Comparison of ENCODE assay signal across 1 cellular context in genomic region chr3:48898383-48899234, GRCh38.
TF ChIP-seq lines count a peak whose summit lies in the region.

TSS of gene SLC25A20 (minus strand) at chr3:48898882. CDS start at chr3:48898794, 88 bp downstream.

TF ChIP-seq in HepG2, 621 proteins besides CTCF, POLR2A, EP300 and RAD21 (continued from another document and continues in another):
- TF ChIP-seq HMGXB3 (CRISPR knock-in tag; IDR thresholded peaks at IDR 0.05; ENCODE audit: borderline replicate concordance) (no peak), ZBTB43 (CRISPR knock-in tag; conservative IDR thresholded peaks at IDR 0.05) (0 out of 2 replicates have a peak, but pooled peaks have one; percentile 40), SRY (CRISPR knock-in tag; IDR thresholded peaks at IDR 0.05) (no peak), SALL1 (CRISPR knock-in tag; IDR thresholded peaks at IDR 0.05) (peak; percentile 73), HIVEP1 (CRISPR knock-in tag; IDR thresholded peaks at IDR 0.05) (peak; percentile 60), ATF4 (CRISPR knock-in tag; IDR thresholded peaks at IDR 0.05) (no peak), ZNF780A (CRISPR knock-in tag; IDR thresholded peaks at IDR 0.05) (no peak), SCMH1 (CRISPR knock-in tag; IDR thresholded peaks at IDR 0.05; ENCODE audit: borderline replicate concordance) (no peak), ZNF777 (CRISPR knock-in tag; IDR thresholded peaks at IDR 0.05) (peak; percentile 58; the same call in 1 of the 2 replicates), ZNF543 (CRISPR knock-in tag; IDR thresholded peaks at IDR 0.05) (0 out of 2 replicates have a peak, but pooled peaks have one; percentile 29), XBP1 (CRISPR knock-in tag; IDR thresholded peaks at IDR 0.05) (no peak), TBX3 (IDR thresholded peaks at IDR 0.05; ENCODE audit: borderline replicate concordance) (no peak), ZKSCAN8 (CRISPR knock-in tag; IDR thresholded peaks at IDR 0.05; ENCODE audit: borderline replicate concordance) (peak; percentile 53; the same call in 1 of the 2 replicates), ADNP (CRISPR knock-in tag; IDR thresholded peaks at IDR 0.05) (peak; percentile 95), ZNF574 (CRISPR knock-in tag; IDR thresholded peaks at IDR 0.05) (peak; percentile 80), ZNF292 (CRISPR knock-in tag; IDR thresholded peaks at IDR 0.05; ENCODE audit: borderline replicate concordance, low read depth) (peak; percentile 94), TARDBP (CRISPR knock-in tag; IDR thresholded peaks at IDR 0.05) (peak; percentile 87), IKZF5 (CRISPR knock-in tag; IDR thresholded peaks at IDR 0.05) (peak; percentile 79; the same call in 1 of the 2 replicates), PAX8 (CRISPR knock-in tag; IDR thresholded peaks at IDR 0.05; ENCODE audit: borderline replicate concordance) (0 out of 2 replicates have a peak, but pooled peaks have one; percentile 38), GLMP (CRISPR knock-in tag; IDR thresholded peaks at IDR 0.05; ENCODE audit: borderline replicate concordance) (no peak), ZNF768 (CRISPR knock-in tag; IDR thresholded peaks at IDR 0.05) (peak; percentile 60; the same call in 1 of the 2 replicates), RXRA (CRISPR knock-in tag; IDR thresholded peaks at IDR 0.05) (peak; percentile 100), SOX13 (IDR thresholded peaks at IDR 0.05) (no peak), SOX13 (CRISPR knock-in tag; conservative IDR thresholded peaks at IDR 0.05 in 1 of 2, IDR thresholded peaks at IDR 0.05 in 1 of 2) (peak in 1 of 2 experiments; percentile 42; a peak in 1 of 4 replicates), DRAP1 (CRISPR knock-in tag; IDR thresholded peaks at IDR 0.05) (peak; percentile 32; the same call in 1 of the 2 replicates), ZNF580 (CRISPR knock-in tag; IDR thresholded peaks at IDR 0.05; ENCODE audit: borderline replicate concordance, low read depth) (peak; percentile 63; the same call in 1 of the 2 replicates), ZNF800 (CRISPR knock-in tag; IDR thresholded peaks at IDR 0.05) (peak; percentile 25; the same call in 1 of the 2 replicates), ZBTB7B (CRISPR knock-in tag; IDR thresholded peaks at IDR 0.05) (no peak), ZNF576 (CRISPR knock-in tag; IDR thresholded peaks at IDR 0.05) (no peak), ZZZ3 (CRISPR knock-in tag; IDR thresholded peaks at IDR 0.05; ENCODE audit: borderline replicate concordance) (no peak), SRSF9 (IDR thresholded peaks at IDR 0.05; ENCODE audit: borderline replicate concordance, insufficient read depth, low read depth, low read length, poor library complexity, severe bottlenecking) (no peak), ZNF841 (CRISPR knock-in tag; IDR thresholded peaks at IDR 0.05; ENCODE audit: borderline replicate concordance) (no peak), KDM5B (CRISPR knock-in tag; IDR thresholded peaks at IDR 0.05; ENCODE audit: borderline replicate concordance) (no peak; the same call in 1 of the 2 replicates), PATZ1 (CRISPR knock-in tag; IDR thresholded peaks at IDR 0.05) (peak; percentile 67), ZNF629 (CRISPR knock-in tag; conservative IDR thresholded peaks at IDR 0.05) (no peak; the same call in 1 of the 2 replicates), ZNF160 (CRISPR knock-in tag; IDR thresholded peaks at IDR 0.05) (0 out of 2 replicates have a peak, but pooled peaks have one; percentile 24), ZNF570 (CRISPR knock-in tag; IDR thresholded peaks at IDR 0.05; ENCODE audit: borderline replicate concordance) (no peak), ZNF451 (CRISPR knock-in tag; IDR thresholded peaks at IDR 0.05) (no peak), RBAK (CRISPR knock-in tag; IDR thresholded peaks at IDR 0.05) (no peak), IRX3 (CRISPR knock-in tag; IDR thresholded peaks at IDR 0.05; ENCODE audit: borderline replicate concordance, low read depth) (0 out of 2 replicates have a peak, but pooled peaks have one; percentile 19), ZBTB46 (CRISPR knock-in tag; IDR thresholded peaks at IDR 0.05; ENCODE audit: borderline replicate concordance) (no peak), TBL1XR1 (IDR thresholded peaks at IDR 0.05; ENCODE audit: borderline replicate concordance, low read length, partially characterized antibody) (peak; percentile 53), ZNF776 (CRISPR knock-in tag; IDR thresholded peaks at IDR 0.05) (0 out of 2 replicates have a peak, but pooled peaks have one; percentile 33)
